In the genomic region with DNA sequence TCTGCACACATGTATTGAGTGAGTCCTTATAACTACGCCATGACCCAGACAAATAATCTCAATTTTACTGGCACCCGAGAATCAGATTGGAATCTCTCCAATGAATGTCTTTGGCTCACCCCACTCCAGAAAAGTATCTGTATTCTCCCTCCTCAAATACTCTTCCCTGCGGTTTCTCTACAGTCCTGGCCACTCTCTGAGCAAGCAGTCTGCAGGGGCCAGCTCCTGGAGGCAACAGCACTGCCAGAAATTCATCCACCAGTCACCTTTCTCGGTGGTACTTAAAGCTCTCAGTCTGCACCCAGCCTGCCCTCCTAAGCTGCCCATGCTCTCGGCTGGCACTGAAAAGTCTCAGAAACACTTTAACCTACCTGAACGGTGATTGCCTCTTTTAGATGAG, we compare ENCODE assay signal across 9 cellular contexts. TPM values are rescaled to one million over a fixed set of nuclear protein-coding genes. Genes with fewer than 3 reads are reported as not detected.
DNase-seq lines count a peak whose midpoint lies in the region; ATAC-seq and TF ChIP-seq lines count a peak whose summit lies in the region.
"Had no signal": no experiment of that assay in that cellular context is flagged by ENCODE, and none has a peak within 500 bp of the region (broad histone marks: within the 10 kb centered on the region; RNA-seq: fewer than 3 reads in every experiment).

No MANE protein-coding gene starts in this region.

- ATAC-seq in SK-N-SH treated with all-trans-retinoic acid at 6 μM for 48 hours (peak; percentile 31), gastrocnemius medialis (no peak), HG03571 (IDR thresholded peaks at IDR 0.05; ENCODE audit: unreplicated experiment) (no peak)

- peak overlapping the region in 3 of 4 donors; percentile 30 to 54 (median 32) for H3K4me3 ChIP-seq in esophagus squamous epithelium
- peak overlapping the region in 3 of 4 donors; percentile 2 to 51 (median 27) for H3K4me3 ChIP-seq in gastrocnemius medialis

- H3K36me3 ChIP-seq in esophagus squamous epithelium: no peaks in the 10 kb centered on the region
- H3K36me3 ChIP-seq in gastrocnemius medialis: no peaks in the 10 kb centered on the region

- H3K27me3 ChIP-seq in esophagus squamous epithelium (no peaks in the 10 kb centered on the region), gastrocnemius medialis (no peaks in the 10 kb centered on the region)

- no peak for DNase-seq in esophagus squamous epithelium (lab: John Stamatoyannopoulos, UW)
- no peak for DNase-seq in gastrocnemius medialis
- DNase-seq in HK-2 (ENCODE audit: unreplicated experiment): no peak
- no peak for DNase-seq in NCI-H2081 (lab: John Stamatoyannopoulos, UW)
- DNase-seq in A172 (ENCODE audit: low spot score): no peak
- DNase-seq: NCI-H82 had no signal

- no peaks in the 10 kb centered on the region for H3K9me3 ChIP-seq in esophagus squamous epithelium
- no peaks in the 10 kb centered on the region for H3K9me3 ChIP-seq in gastrocnemius medialis

- in situ Hi-C loops in gastrocnemius medialis (cut with MboI; ENCODE audit: low sequenced_read_pairs in 4 of 4): no loop called here

- intact Hi-C loops in esophagus squamous epithelium (cut with DNase I) (no loop called here), gastrocnemius medialis (cut with DNase I; ENCODE audit: low total_unique reads) (no loop called here)

- H3K27ac ChIP-seq in C4-2B (peak overlapping the region; percentile 47; the same call in 1 of the 2 replicates), esophagus squamous epithelium (peak overlapping the region; percentile 37 to 83 (median 76)), gastrocnemius medialis (peak overlapping the region in 3 of 4 donors; percentile 43 to 74 (median 54))

- WGBS in esophagus squamous epithelium, 2 donors: 33 to 35% methylated on average over 6 of the region's 6 CpGs

- TF ChIP-seq POLR2A in esophagus squamous epithelium (IDR thresholded peaks at IDR 0.05) (no peak), gastrocnemius medialis (IDR thresholded peaks at IDR 0.05) (no peak)

- H3K4me1 ChIP-seq in esophagus squamous epithelium (peaks cover 12 to 60% (median 17%) of the 10 kb centered on the region in 3 donors), gastrocnemius medialis (peaks cover 9 to 12% of the 10 kb centered on the region in 2 donors)

- TF ChIP-seq CTCF in C4-2B (conservative IDR thresholded peaks at IDR 0.05) (no peak), esophagus squamous epithelium (IDR thresholded peaks at IDR 0.05) (no peak), gastrocnemius medialis (IDR thresholded peaks at IDR 0.05 in 4 of 5, conservative IDR thresholded peaks at IDR 0.05 in 1 of 5) (no peak)

TF ChIP-seq in SK-N-SH treated with all-trans-retinoic acid at 6 μM for 48 hours, 23 proteins besides CTCF, POLR2A, EP300 and RAD21:
- TF ChIP-seq SNAI2 (CRISPR knock-in tag; IDR thresholded peaks at IDR 0.05): no peak
- TF ChIP-seq ZFP3 (CRISPR knock-in tag; IDR thresholded peaks at IDR 0.05): no peak
- TF ChIP-seq CSDC2 (CRISPR knock-in tag; IDR thresholded peaks at IDR 0.05): no peak
- TF ChIP-seq TOX (CRISPR knock-in tag; IDR thresholded peaks at IDR 0.05; ENCODE audit: borderline replicate concordance): no peak
- TF ChIP-seq, protein P1, sequence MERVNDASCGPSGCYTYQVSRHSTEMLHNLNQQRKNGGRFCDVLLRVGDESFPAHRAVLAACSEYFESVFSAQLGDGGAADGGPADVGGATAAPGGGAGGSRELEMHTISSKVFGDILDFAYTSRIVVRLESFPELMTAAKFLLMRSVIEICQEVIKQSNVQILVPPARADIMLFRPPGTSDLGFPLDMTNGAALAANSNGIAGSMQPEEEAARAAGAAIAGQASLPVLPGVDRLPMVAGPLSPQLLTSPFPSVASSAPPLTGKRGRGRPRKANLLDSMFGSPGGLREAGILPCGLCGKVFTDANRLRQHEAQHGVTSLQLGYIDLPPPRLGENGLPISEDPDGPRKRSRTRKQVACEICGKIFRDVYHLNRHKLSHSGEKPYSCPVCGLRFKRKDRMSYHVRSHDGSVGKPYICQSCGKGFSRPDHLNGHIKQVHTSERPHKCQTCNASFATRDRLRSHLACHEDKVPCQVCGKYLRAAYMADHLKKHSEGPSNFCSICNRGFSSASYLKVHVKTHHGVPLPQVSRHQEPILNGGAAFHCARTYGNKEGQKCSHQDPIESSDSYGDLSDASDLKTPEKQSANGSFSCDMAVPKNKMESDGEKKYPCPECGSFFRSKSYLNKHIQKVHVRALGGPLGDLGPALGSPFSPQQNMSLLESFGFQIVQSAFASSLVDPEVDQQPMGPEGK (CRISPR knock-in tag; IDR thresholded peaks at IDR 0.05; ENCODE audit: borderline replicate concordance): no peak
- no peak for TF ChIP-seq PPARA (CRISPR knock-in tag; IDR thresholded peaks at IDR 0.05; ENCODE audit: borderline replicate concordance)
- TF ChIP-seq ZNF70 (CRISPR knock-in tag; IDR thresholded peaks at IDR 0.05): no peak
- no peak for TF ChIP-seq ZC3H10 (CRISPR knock-in tag; IDR thresholded peaks at IDR 0.05)
- TF ChIP-seq BACH2 (CRISPR knock-in tag; IDR thresholded peaks at IDR 0.05; ENCODE audit: borderline replicate concordance): no peak
- TF ChIP-seq, protein P2, sequence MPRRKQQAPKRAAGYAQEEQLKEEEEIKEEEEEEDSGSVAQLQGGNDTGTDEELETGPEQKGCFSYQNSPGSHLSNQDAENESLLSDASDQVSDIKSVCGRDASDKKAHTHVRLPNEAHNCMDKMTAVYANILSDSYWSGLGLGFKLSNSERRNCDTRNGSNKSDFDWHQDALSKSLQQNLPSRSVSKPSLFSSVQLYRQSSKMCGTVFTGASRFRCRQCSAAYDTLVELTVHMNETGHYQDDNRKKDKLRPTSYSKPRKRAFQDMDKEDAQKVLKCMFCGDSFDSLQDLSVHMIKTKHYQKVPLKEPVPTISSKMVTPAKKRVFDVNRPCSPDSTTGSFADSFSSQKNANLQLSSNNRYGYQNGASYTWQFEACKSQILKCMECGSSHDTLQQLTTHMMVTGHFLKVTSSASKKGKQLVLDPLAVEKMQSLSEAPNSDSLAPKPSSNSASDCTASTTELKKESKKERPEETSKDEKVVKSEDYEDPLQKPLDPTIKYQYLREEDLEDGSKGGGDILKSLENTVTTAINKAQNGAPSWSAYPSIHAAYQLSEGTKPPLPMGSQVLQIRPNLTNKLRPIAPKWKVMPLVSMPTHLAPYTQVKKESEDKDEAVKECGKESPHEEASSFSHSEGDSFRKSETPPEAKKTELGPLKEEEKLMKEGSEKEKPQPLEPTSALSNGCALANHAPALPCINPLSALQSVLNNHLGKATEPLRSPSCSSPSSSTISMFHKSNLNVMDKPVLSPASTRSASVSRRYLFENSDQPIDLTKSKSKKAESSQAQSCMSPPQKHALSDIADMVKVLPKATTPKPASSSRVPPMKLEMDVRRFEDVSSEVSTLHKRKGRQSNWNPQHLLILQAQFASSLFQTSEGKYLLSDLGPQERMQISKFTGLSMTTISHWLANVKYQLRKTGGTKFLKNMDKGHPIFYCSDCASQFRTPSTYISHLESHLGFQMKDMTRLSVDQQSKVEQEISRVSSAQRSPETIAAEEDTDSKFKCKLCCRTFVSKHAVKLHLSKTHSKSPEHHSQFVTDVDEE (CRISPR knock-in tag; IDR thresholded peaks at IDR 0.05): no peak

RNA-seq across cellular contexts. Expression of a gene that starts 16.1 kb away (rescaled TPM):
- total RNA-seq in esophagus squamous epithelium (10 to 100 TPM; 12.3 to 36.6 (median 21.0) TPM), gastrocnemius medialis (10 to 100 TPM in 3 of 4 donors, 1 to 10 TPM in 1; 6.6 to 21.9 (median 10.7) TPM)
- total RNA-seq in A172 (2014; rRNA removed; shearing (Covaris generic)): 17.6 and 32.8 TPM in 2 replicates
